In the genomic region with DNA sequence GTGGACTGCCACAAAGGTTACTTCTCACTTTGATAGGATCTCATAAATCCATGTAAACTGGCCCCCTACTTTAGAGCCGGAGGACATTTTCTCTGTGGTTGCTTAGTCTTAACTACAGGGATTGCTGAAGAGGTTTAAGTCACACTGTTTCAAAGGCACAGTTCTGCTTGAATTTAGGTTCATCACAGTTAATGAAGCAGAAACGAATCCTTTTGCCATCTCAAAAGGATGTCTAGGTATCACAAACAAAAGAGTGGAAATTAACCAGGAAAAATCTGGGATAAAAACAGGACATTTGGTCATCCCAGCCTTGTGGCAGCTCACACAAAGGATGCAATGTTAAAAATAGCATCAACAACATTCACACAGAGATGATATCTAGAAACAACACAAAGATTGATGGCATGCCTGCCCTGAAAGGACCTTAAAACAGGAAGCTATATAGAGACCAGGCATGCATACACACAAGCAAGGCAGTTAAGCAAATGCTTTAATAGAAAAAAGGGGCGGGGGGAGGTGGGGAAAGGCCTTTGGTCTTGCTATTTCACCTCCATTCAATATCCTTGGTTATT, we compare ENCODE assay signal across 14 cellular contexts.
DNase-seq lines count a peak whose midpoint lies in the region; ATAC-seq lines count a peak whose summit lies in the region.
"Had no signal": no experiment of that assay in that cellular context is flagged by ENCODE, and none has a peak within 500 bp of the region (broad histone marks: within the 10 kb centered on the region; RNA-seq: fewer than 3 reads in every experiment).

No MANE protein-coding gene starts in this region.

- H3K4me3 ChIP-seq in mesenchymal stem cell (ENCODE audit: insufficient read depth in 1 of 2, low read depth in 1 of 2, low read length in 2 of 2), result no peak overlapping the region
- no peak overlapping the region for H3K4me3 ChIP-seq in trophoblast cell (ENCODE audit: low read depth, low read length)
- H3K4me3 ChIP-seq: mucosa of descending colon had no signal

- DNase-seq in NCI-H2227 treated with DMSO at 0.1 percent for 48 hours (lab: John Stamatoyannopoulos, UW), result peak; percentile 74
- peak; percentile 43 for DNase-seq in mesenchymal stem cell
- no peak for DNase-seq in sciatic nerve (ENCODE audit: low spot score)
- no peak for DNase-seq in hepatic stellate cell (ENCODE audit: low spot score)
- no peak for DNase-seq in T-helper 2 cell treated with Interferon-gamma antibody and Interleukin-4, amounts not matched to agents 5 μg/mL and 100 μg/mL, for 36 hours (ENCODE audit: low spot score)
- DNase-seq in trophoblast cell, result no peak
- DNase-seq: activated CD4-positive, alpha-beta memory T cell treated with anti-CD3 and anti-CD28 coated beads for 36 hours; mucosa of descending colon; MV-4-11; NK-92 treated with Interleukin-12 subunit alpha and Interleukin-12 subunit beta, amount 100 ng/mL, for 24 hours; stimulated activated CD4-positive, alpha-beta T cell treated with anti-CD3 and anti-CD28 coated beads, Interleukin-15, amount 100 ng/mL, for 24 hours had no signal

- peaks cover 2% of the 10 kb centered on the region for H3K27me3 Mint-ChIP-seq in T-helper 2 cell treated with Interferon-gamma antibody and Interleukin-4, amounts not matched to agents 5 μg/mL and 100 μg/mL, for 36 hours (ENCODE audit: low read depth)

- intact Hi-C loops in sciatic nerve (cut with DNase I), result no loop called here

- WGBS in mesenchymal stem cell, result 63% methylated on average over 2 of the region's 3 CpGs
- WGBS in trophoblast cell (ENCODE audit: extremely low coverage, insufficient coverage, insufficient read length), result no CpG with 5 or more reads among the region's 3 CpGs

- H3K79me1 ChIP-seq in mesenchymal stem cell (replicated peaks; ENCODE audit: low read length, poor library complexity, severe bottlenecking) (peaks cover 12% of the 10 kb centered on the region), trophoblast cell (ENCODE audit: low read length) (no peaks in the 10 kb centered on the region)

- H3K9me3 Mint-ChIP-seq in T-helper 2 cell treated with Interferon-gamma antibody and Interleukin-4, amounts not matched to agents 5 μg/mL and 100 μg/mL, for 36 hours, result no peaks in the 10 kb centered on the region
- H3K9me3 Mint-ChIP-seq: activated CD4-positive, alpha-beta memory T cell treated with anti-CD3 and anti-CD28 coated beads for 36 hours; activated T-helper 1 cell treated with anti-CD3 and anti-CD28 coated beads, Interleukin-12 subunit alpha, Interleukin-12 subunit beta, Interleukin-2, Interleukin-4 antibody, amounts not matched to agents 30 ng/mL and 10 ng/mL and 1 ng/mL, durations not matched to agents 14 hours and 24 hours and 36 hours had no signal

- no peaks in the 10 kb centered on the region for H3K79me2 ChIP-seq in trophoblast cell (ENCODE audit: control insufficient read depth, insufficient read depth, low read length, poor library complexity)

- H3K27ac ChIP-seq in cingulate gyrus (ENCODE audit: low read depth, low read length) (peak overlapping the region; percentile 84), mesenchymal stem cell (ENCODE audit: low read length, poor library complexity, severe bottlenecking) (no peak overlapping the region), temporal lobe (ENCODE audit: low read depth, low read length) (peak overlapping the region; percentile 81), trophoblast cell (ENCODE audit: low read depth, low read length) (no peak overlapping the region)

- H2AFZ ChIP-seq in mesenchymal stem cell (ENCODE audit: low read depth, low read length) (no peak overlapping the region), trophoblast cell (ENCODE audit: insufficient read depth, low read length, poor library complexity) (no peak overlapping the region)

- no peak for ATAC-seq in sciatic nerve
- ATAC-seq: mucosa of descending colon had no signal

- H2BK5ac ChIP-seq in mesenchymal stem cell (ENCODE audit: low read depth, low read length, poor library complexity, severe bottlenecking) (no peak overlapping the region), trophoblast cell (ENCODE audit: low read depth, low read length, poor library complexity) (no peak overlapping the region)

- H3K9me3 ChIP-seq in mesenchymal stem cell (ENCODE audit: control insufficient read depth, low read length) (no peaks in the 10 kb centered on the region), trophoblast cell (ENCODE audit: insufficient read depth, low read depth, low read length) (no peaks in the 10 kb centered on the region)
- H3K9me3 ChIP-seq: mucosa of descending colon had no signal

- H2AK5ac ChIP-seq in mesenchymal stem cell (ENCODE audit: low read length, severe bottlenecking), result no peak overlapping the region
- H2AK5ac ChIP-seq in trophoblast cell (ENCODE audit: low read length), result no peak overlapping the region

- H2BK120ac ChIP-seq in mesenchymal stem cell (ENCODE audit: low read depth, low read length), result no peak overlapping the region
- H2BK120ac ChIP-seq in trophoblast cell (ENCODE audit: insufficient read depth, low read length, poor library complexity), result no peak overlapping the region

- no peak overlapping the region for H3K23ac ChIP-seq in mesenchymal stem cell (ENCODE audit: low read length in 2 of 2)
- H3K23ac ChIP-seq in trophoblast cell (ENCODE audit: low read length), result no peak overlapping the region

- H3K36me3 Mint-ChIP-seq in T-helper 2 cell treated with Interferon-gamma antibody and Interleukin-4, amounts not matched to agents 5 μg/mL and 100 μg/mL, for 36 hours (ENCODE audit: low read depth), result no peaks in the 10 kb centered on the region
- H3K36me3 Mint-ChIP-seq: activated CD4-positive, alpha-beta memory T cell treated with anti-CD3 and anti-CD28 coated beads for 36 hours had no signal

- H2BK12ac ChIP-seq in mesenchymal stem cell (ENCODE audit: low read length in 2 of 2), result peak overlapping the region in 1 of 2 experiments; percentile 44
- no peak overlapping the region for H2BK12ac ChIP-seq in trophoblast cell (ENCODE audit: low read length)

- H3K4me1 ChIP-seq in mesenchymal stem cell (ENCODE audit: control insufficient read depth, insufficient read depth, low read depth, low read length), result no peaks in the 10 kb centered on the region
- peaks cover 2 to 5% of the 10 kb centered on the region in 2 experiments for H3K4me1 ChIP-seq in trophoblast cell (ENCODE audit: control insufficient read depth in 1 of 2, insufficient read depth in 2 of 2, low read length in 2 of 2)

- H3K4me3 Mint-ChIP-seq in T-helper 2 cell treated with Interferon-gamma antibody and Interleukin-4, amounts not matched to agents 5 μg/mL and 100 μg/mL, for 36 hours, result no peak overlapping the region
- H3K4me3 Mint-ChIP-seq: activated CD4-positive, alpha-beta memory T cell treated with anti-CD3 and anti-CD28 coated beads for 36 hours; activated T-helper 1 cell treated with anti-CD3 and anti-CD28 coated beads, Interleukin-12 subunit alpha, Interleukin-12 subunit beta, Interleukin-2, Interleukin-4 antibody, amounts not matched to agents 30 ng/mL and 10 ng/mL and 1 ng/mL, durations not matched to agents 14 hours and 24 hours and 36 hours had no signal

- no peak overlapping the region for H3K27ac Mint-ChIP-seq in T-helper 2 cell treated with Interferon-gamma antibody and Interleukin-4, amounts not matched to agents 5 μg/mL and 100 μg/mL, for 36 hours
- H3K27ac Mint-ChIP-seq: activated CD4-positive, alpha-beta memory T cell treated with anti-CD3 and anti-CD28 coated beads for 36 hours; activated T-helper 1 cell treated with anti-CD3 and anti-CD28 coated beads, Interleukin-12 subunit alpha, Interleukin-12 subunit beta, Interleukin-2, Interleukin-4 antibody, amounts not matched to agents 30 ng/mL and 10 ng/mL and 1 ng/mL, durations not matched to agents 14 hours and 24 hours and 36 hours had no signal

- H3K18ac ChIP-seq in mesenchymal stem cell (ENCODE audit: low read depth in 1 of 2, low read length in 2 of 2) (no peak overlapping the region), trophoblast cell (ENCODE audit: low read length) (no peak overlapping the region)

- H3K14ac ChIP-seq in mesenchymal stem cell (ENCODE audit: low read length in 2 of 2) (no peak overlapping the region), trophoblast cell (ENCODE audit: low read length) (no peak overlapping the region)

- H3K36me3 ChIP-seq in mesenchymal stem cell (ENCODE audit: control insufficient read depth in 1 of 2, insufficient read depth in 2 of 2, low read depth in 1 of 2, low read length in 2 of 2) (no peaks in the 10 kb centered on the region), trophoblast cell (ENCODE audit: control insufficient read depth in 1 of 2, insufficient read depth in 2 of 2, low read length in 2 of 2) (no peaks in the 10 kb centered on the region)

- no peak overlapping the region for H4K8ac ChIP-seq in mesenchymal stem cell (ENCODE audit: low read length)
- H4K8ac ChIP-seq in trophoblast cell (ENCODE audit: low read depth, low read length), result no peak overlapping the region

- H3K27me3 ChIP-seq in mesenchymal stem cell (ENCODE audit: control insufficient read depth in 1 of 2, insufficient read depth in 1 of 2, low read length in 2 of 2) (no peaks in the 10 kb centered on the region), trophoblast cell (ENCODE audit: insufficient read depth, low read length) (no peaks in the 10 kb centered on the region)

- no peak overlapping the region for H2BK15ac ChIP-seq in mesenchymal stem cell (ENCODE audit: low read depth, poor library complexity, severe bottlenecking)

- peak overlapping the region in 1 of 2 experiments; percentile 41 for H3K4ac ChIP-seq in mesenchymal stem cell (ENCODE audit: low read depth in 1 of 2, low read length in 2 of 2)
- no peak overlapping the region for H3K4ac ChIP-seq in trophoblast cell (ENCODE audit: low read depth, low read length)

- H4K12ac ChIP-seq in trophoblast cell (ENCODE audit: low read depth, low read length), result no peak overlapping the region

- no peak overlapping the region for H3K4me2 ChIP-seq in mesenchymal stem cell (ENCODE audit: low read length, poor library complexity, severe bottlenecking)
- H3K4me2 ChIP-seq in trophoblast cell (ENCODE audit: low read length), result no peak overlapping the region

- H3K4me1 Mint-ChIP-seq in T-helper 2 cell treated with Interferon-gamma antibody and Interleukin-4, amounts not matched to agents 5 μg/mL and 100 μg/mL, for 36 hours (ENCODE audit: low read depth), result no peaks in the 10 kb centered on the region

- H3K9ac ChIP-seq in mesenchymal stem cell (ENCODE audit: low read length) (no peak overlapping the region), trophoblast cell (ENCODE audit: low read length) (no peak overlapping the region)

- H4K91ac ChIP-seq in mesenchymal stem cell (ENCODE audit: low read length), result no peak overlapping the region
- H4K91ac ChIP-seq in trophoblast cell (ENCODE audit: low read depth, low read length), result no peak overlapping the region

Comparison
In these comparisons a context has a peak if more than half of its experiments do, and no peak if none do; other contexts are left out.
1. DNase-seq: peak in NCI-H2227 treated with DMSO at 0.1 percent for 48 hours (single experiment) and mesenchymal stem cell (single experiment); none in sciatic nerve (single experiment), hepatic stellate cell (single experiment), T-helper 2 cell treated with Interferon-gamma antibody and Interleukin-4, amounts not matched to agents 5 μg/mL and 100 μg/mL, for 36 hours (single experiment) and trophoblast cell (0 of 2).
2. H3K27ac ChIP-seq: peak in cingulate gyrus (single experiment) and temporal lobe (single experiment); none in mesenchymal stem cell (single experiment) and trophoblast cell (single experiment).